ENCODE assay signal across 17 cellular contexts in genomic region chr2:40103590-40103989, GRCh38.
DNase-seq lines count a peak whose midpoint lies in the region; ATAC-seq and TF ChIP-seq lines count a peak whose summit lies in the region.
"Had no signal": no experiment of that assay in that cellular context is flagged by ENCODE, and none has a peak within 500 bp of the region (broad histone marks: within the 10 kb centered on the region; RNA-seq: fewer than 3 reads in every experiment).

No MANE protein-coding gene starts in this region.

- H3K27me3 ChIP-seq in left lung: no peaks in the 10 kb centered on the region
- H3K27me3 ChIP-seq: BLaER1, thyroid gland had no signal

- H3K4me3 ChIP-seq in AG10803 (ENCODE audit: low read length) (no peak overlapping the region), left lung (no peak overlapping the region), lower leg skin (ENCODE audit: low read depth, poor library complexity, severe bottlenecking) (no peak overlapping the region)
- H3K4me3 ChIP-seq: BLaER1, thyroid gland had no signal

- no peaks in the 10 kb centered on the region for H3K36me3 ChIP-seq in left lung
- H3K36me3 ChIP-seq: BLaER1, thyroid gland had no signal

- DNase-seq in AG10803 (ENCODE audit: low read depth): peak; percentile 78
- DNase-seq in LHCN-M2 (ENCODE audit: low read depth): peak; percentile 85
- DNase-seq in dedifferentiated amniotic fluid mesenchymal stem cell (ENCODE audit: extremely low spot score): peak; percentile 84
- DNase-seq in left lung: no peak
- no peak for DNase-seq in lower leg skin (ENCODE audit: low spot score in 2 of 2)
- no peak for DNase-seq in NCI-H2081 treated with DMSO at 0.1 percent for 48 hours (lab: John Stamatoyannopoulos, UW)
- DNase-seq: activated CD4-positive, CD25-positive, alpha-beta regulatory T cell; activated naive CD4-positive, alpha-beta T cell treated with anti-CD3 and anti-CD28 coated beads, Interleukin-2, amount 10 ng/mL, durations not matched to agents 7 days and 5 days; DND-41; NCI-H1092 treated with DMSO at 0.1 percent for 48 hours; posterior cingulate gyrus; stimulated activated CD4-positive, alpha-beta T cell treated with anti-CD3 and anti-CD28 coated beads, Interleukin-15, amount 100 ng/mL, for 24 hours; T-cell; thyroid gland had no signal

- H3K27ac ChIP-seq in left lung: peak overlapping the region in 1 of 2 donors; percentile 22
- H3K27ac ChIP-seq: BLaER1, thyroid gland had no signal

- no peaks in the 10 kb centered on the region for H3K9me3 ChIP-seq in left lung
- H3K9me3 ChIP-seq: BLaER1, thyroid gland had no signal

- 78 to 84% methylated on average over 2 of the region's 2 CpGs for WGBS in lower leg skin, 2 donors

- TF ChIP-seq CTCF in AG10803 (conservative IDR thresholded peaks at IDR 0.05; ENCODE audit: low read length): no peak
- no peak for TF ChIP-seq CTCF in left lung (IDR thresholded peaks at IDR 0.05)
- no peak for TF ChIP-seq CTCF in lower leg skin (IDR thresholded peaks at IDR 0.05)

- intact Hi-C loops in left lung (cut with DNase I) (no loop called here), lower leg skin (cut with DNase I; ENCODE audit: low total_unique reads) (no loop called here)

- no peak for TF ChIP-seq POLR2A in lower leg skin (IDR thresholded peaks at IDR 0.05)

- no peaks in the 10 kb centered on the region for H3K4me1 ChIP-seq in left lung

- ATAC-seq in left lung: peak; percentile 23
- ATAC-seq in GM21737 (IDR thresholded peaks at IDR 0.05; ENCODE audit: unreplicated experiment): no peak
- ATAC-seq in HG02884 (IDR thresholded peaks at IDR 0.05; ENCODE audit: unreplicated experiment): no peak
- ATAC-seq: T-cell had no signal

Comparison
In these comparisons a context has a peak if more than half of its experiments do, and no peak if none do; other contexts are left out.
1. DNase-seq: peak in AG10803 (single experiment), LHCN-M2 (single experiment) and dedifferentiated amniotic fluid mesenchymal stem cell (single experiment); none in left lung (0 of 2), lower leg skin (0 of 2) and NCI-H2081 treated with DMSO at 0.1 percent for 48 hours (single experiment).